Comparison of ENCODE assay signal across 22 cellular contexts in the genomic region with DNA sequence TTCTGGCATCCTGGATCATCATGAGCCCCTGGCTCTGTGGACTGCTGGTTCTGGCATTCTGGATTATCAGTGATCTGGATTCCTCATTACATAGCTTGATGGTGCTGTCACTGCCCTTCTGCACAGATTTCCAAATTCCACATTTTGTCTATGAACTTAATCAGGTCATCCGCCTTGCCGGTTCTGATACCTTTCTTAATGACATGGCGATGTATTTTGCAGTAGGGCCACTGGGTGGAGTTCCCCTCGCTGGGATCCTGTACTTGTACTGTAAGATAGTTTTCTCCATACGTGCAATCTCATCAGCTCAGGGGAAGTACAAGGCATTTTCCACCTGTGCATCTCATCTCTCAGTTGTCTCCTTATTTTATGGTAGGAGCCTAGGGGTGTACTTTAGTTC.
A peak's percentile ranks its signal among the peaks of the same experiment; 100 is the strongest.
DNase-seq lines count a peak whose midpoint lies in the region; TF ChIP-seq lines count a peak whose summit lies in the region.
"Had no signal": no experiment of that assay in that cellular context is flagged by ENCODE, and none has a peak within 500 bp of the region (broad histone marks: within the 10 kb centered on the region; RNA-seq: fewer than 3 reads in every experiment).

No MANE protein-coding gene starts in this region.

- H3K36me3 ChIP-seq in HEK293 (ENCODE audit: control insufficient read depth in 2 of 2, insufficient read depth in 1 of 2, low read length in 2 of 2): no peaks in the 10 kb centered on the region
- H3K36me3 ChIP-seq: heart right ventricle, Peyer's patch, right atrium auricular region had no signal

- no peak overlapping the region for H3K4me3 ChIP-seq in HEK293 (ENCODE audit: low read depth, low read length)
- H3K4me3 ChIP-seq: heart right ventricle, Peyer's patch, right atrium auricular region had no signal

- DNase-seq in DMS 273 (lab: John Stamatoyannopoulos, UW; ENCODE audit: unreplicated experiment): peak; percentile 31
- DNase-seq in DMS 273 treated with DMSO at 0.1 percent for 48 hours (lab: John Stamatoyannopoulos, UW): no peak
- peak; percentile 26 for DNase-seq in RPMI8226
- peak; percentile 3 for DNase-seq in iPS DF 4.7 (ENCODE audit: extremely low read depth, low spot score)
- DNase-seq in activated CD8-positive, alpha-beta memory T cell treated with anti-CD3 and anti-CD28 coated beads for 24 hours: no peak
- no peak for DNase-seq in stimulated activated CD4-positive, alpha-beta T cell treated with anti-CD3 and anti-CD28 coated beads, Interleukin-12 subunit alpha, Interleukin-12 subunit beta, amount 100 ng/mL, for 4 hours
- no peak for DNase-seq in retina
- DNase-seq: activated effector memory CD4-positive, alpha-beta T cell treated with anti-CD3 and anti-CD28 coated beads, Interleukin-2, amount 50 U/mL, for 16 hours; amniotic stem cell; C1 segment of cervical spinal cord; central memory CD4-positive, alpha-beta T cell; DND-41; effector memory CD4-positive, alpha-beta T cell; heart right ventricle; NCI-H2029; NCI-H510A; nephron progenitor cell; Peyer's patch; stimulated activated naive CD4-positive, alpha-beta T cell treated with Interleukin-2 at 50 U/mL for 16 hours had no signal

- H3K9me3 ChIP-seq in HEK293 (ENCODE audit: control insufficient read depth, insufficient read depth, low read depth, low read length): no peaks in the 10 kb centered on the region; the same call in 1 of the 2 replicates
- H3K9me3 ChIP-seq: Peyer's patch, right atrium auricular region had no signal

- no peak for TF ChIP-seq CTCF in HEK293 (tag by site-specific recombination; IDR thresholded peaks at IDR 0.05)

- POLR2A ChIA-PET in HEK293 (lab: Yijun Ruan, JAX): no interaction called here

- no peaks in the 10 kb centered on the region for H3K4me1 ChIP-seq in HEK293 (ENCODE audit: control insufficient read depth, insufficient read depth, low read length)
- H3K4me1 ChIP-seq: heart right ventricle, Peyer's patch, right atrium auricular region had no signal

- CTCF ChIA-PET in HEK293 (lab: Yijun Ruan, JAX): interaction anchor here (0.6 kb wide), 1 partner anchor 30 kb away, joined by 3 read pairs; no protein-coding TSS in a partner anchor

- no peak overlapping the region for H3K27ac ChIP-seq in HEK293 (ENCODE audit: extremely low read depth, low read depth, low read length)
- H3K27ac ChIP-seq: 22Rv1, heart right ventricle, Peyer's patch, right atrium auricular region had no signal

TF ChIP-seq in HEK293, 187 proteins besides CTCF, POLR2A, EP300 and RAD21:
- TF ChIP-seq ZBTB17 (tag by site-specific recombination; IDR thresholded peaks at IDR 0.05) (peak; percentile 16; the same call in 1 of the 2 replicates), ZBTB26 (tag by site-specific recombination; optimal IDR thresholded peaks at IDR 0.05) (no peak)

Comparison
In these comparisons a context has a peak if more than half of its experiments do, and no peak if none do; other contexts are left out.
1. DNase-seq: peak in DMS 273 (single experiment), RPMI8226 (single experiment) and iPS DF 4.7 (single experiment); none in DMS 273 treated with DMSO at 0.1 percent for 48 hours (single experiment), activated CD8-positive, alpha-beta memory T cell treated with anti-CD3 and anti-CD28 coated beads for 24 hours (single experiment), stimulated activated CD4-positive, alpha-beta T cell treated with anti-CD3 and anti-CD28 coated beads, Interleukin-12 subunit alpha, Interleukin-12 subunit beta, amount 100 ng/mL, for 4 hours (single experiment) and retina (single experiment).